Comparison of ENCODE assay signal across 2 cellular contexts in genomic region chr16:29912087-29912486, GRCh38.
TF ChIP-seq lines count a peak whose summit lies in the region.

No MANE protein-coding gene starts in this region.

TF ChIP-seq in HEK293T, 16 proteins besides CTCF, POLR2A, EP300 and RAD21:
- TF ChIP-seq FOXA1 (IDR thresholded peaks at IDR 0.05) (no peak), FOXM1 (IDR thresholded peaks at IDR 0.05; ENCODE audit: borderline replicate concordance) (no peak), ZNF384 (IDR thresholded peaks at IDR 0.05) (no peak), ELF4 (IDR thresholded peaks at IDR 0.05) (no peak), LEF1 (IDR thresholded peaks at IDR 0.05; ENCODE audit: borderline replicate concordance) (no peak), BHLHE40 (IDR thresholded peaks at IDR 0.05; ENCODE audit: borderline replicate concordance) (no peak), NFRKB (IDR thresholded peaks at IDR 0.05) (no peak), FOXK2 (IDR thresholded peaks at IDR 0.05) (no peak), PKNOX1 (IDR thresholded peaks at IDR 0.05) (no peak), SP1 (IDR thresholded peaks at IDR 0.05) (no peak), ARNT (IDR thresholded peaks at IDR 0.05) (no peak), HDGF (IDR thresholded peaks at IDR 0.05; ENCODE audit: borderline replicate concordance) (no peak), SUZ12 (IDR thresholded peaks at IDR 0.05) (no peak), TARDBP (IDR thresholded peaks at IDR 0.05) (no peak), L3MBTL2 (conservative IDR thresholded peaks at IDR 0.05) (no peak), CTBP1 (IDR thresholded peaks at IDR 0.05; ENCODE audit: borderline replicate concordance) (no peak)

TF ChIP-seq in GM12878, 131 proteins besides CTCF, POLR2A, EP300 and RAD21:
- TF ChIP-seq BHLHE40 (IDR thresholded peaks at IDR 0.05; ENCODE audit: borderline replicate concordance in 1 of 2, low read depth in 2 of 2, low read length in 1 of 2) (no peak), MTA2 (IDR thresholded peaks at IDR 0.05; ENCODE audit: low read depth) (no peak), REST (IDR thresholded peaks at IDR 0.05; ENCODE audit: low read depth, low read length) (no peak), BCL11A (IDR thresholded peaks at IDR 0.05; ENCODE audit: low read depth, low read length) (no peak)
